In the genomic region with DNA sequence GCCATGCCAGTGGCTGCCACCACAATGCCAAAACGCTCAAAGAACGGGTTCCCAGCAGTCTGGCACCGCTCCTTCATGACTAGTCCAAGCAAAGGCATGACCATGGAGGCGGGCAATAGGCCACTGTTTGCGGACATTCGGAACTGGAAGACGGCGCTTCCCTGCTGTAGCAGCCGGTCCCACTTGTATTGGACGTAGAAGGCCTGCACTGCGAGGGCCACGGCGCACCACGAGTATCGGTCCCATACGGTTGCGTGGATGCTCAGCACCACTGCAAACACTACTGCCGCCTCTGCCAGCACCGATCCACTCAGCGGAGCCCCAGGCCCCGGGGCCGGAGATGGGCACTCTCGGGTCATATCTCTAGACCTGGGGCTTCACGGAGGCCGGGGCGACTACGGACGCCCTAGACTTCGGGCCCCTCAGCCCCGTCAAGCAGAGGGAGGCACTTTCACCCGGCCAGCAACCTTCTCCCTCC, we compare ENCODE assay signal across 1 cellular context.
TF ChIP-seq lines count a peak whose summit lies in the region.

No MANE protein-coding gene starts in this region.

TF ChIP-seq in HepG2, 621 proteins besides CTCF, POLR2A, EP300 and RAD21 (continues in another document):
- TF ChIP-seq GATAD1 (CRISPR knock-in tag; IDR thresholded peaks at IDR 0.05) = no peak
- no peak for TF ChIP-seq ADNP (CRISPR knock-in tag; IDR thresholded peaks at IDR 0.05)
- TF ChIP-seq, protein P1, sequence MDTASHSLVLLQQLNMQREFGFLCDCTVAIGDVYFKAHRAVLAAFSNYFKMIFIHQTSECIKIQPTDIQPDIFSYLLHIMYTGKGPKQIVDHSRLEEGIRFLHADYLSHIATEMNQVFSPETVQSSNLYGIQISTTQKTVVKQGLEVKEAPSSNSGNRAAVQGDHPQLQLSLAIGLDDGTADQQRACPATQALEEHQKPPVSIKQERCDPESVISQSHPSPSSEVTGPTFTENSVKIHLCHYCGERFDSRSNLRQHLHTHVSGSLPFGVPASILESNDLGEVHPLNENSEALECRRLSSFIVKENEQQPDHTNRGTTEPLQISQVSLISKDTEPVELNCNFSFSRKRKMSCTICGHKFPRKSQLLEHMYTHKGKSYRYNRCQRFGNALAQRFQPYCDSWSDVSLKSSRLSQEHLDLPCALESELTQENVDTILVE (CRISPR knock-in tag; IDR thresholded peaks at IDR 0.05) = no peak
- peak; percentile 24 for TF ChIP-seq HNRNPLL (IDR thresholded peaks at IDR 0.05; ENCODE audit: low read depth, low read length, poor library complexity, severe bottlenecking)
- TF ChIP-seq PHF20 (CRISPR knock-in tag; IDR thresholded peaks at IDR 0.05) = no peak
- TF ChIP-seq, protein P2, sequence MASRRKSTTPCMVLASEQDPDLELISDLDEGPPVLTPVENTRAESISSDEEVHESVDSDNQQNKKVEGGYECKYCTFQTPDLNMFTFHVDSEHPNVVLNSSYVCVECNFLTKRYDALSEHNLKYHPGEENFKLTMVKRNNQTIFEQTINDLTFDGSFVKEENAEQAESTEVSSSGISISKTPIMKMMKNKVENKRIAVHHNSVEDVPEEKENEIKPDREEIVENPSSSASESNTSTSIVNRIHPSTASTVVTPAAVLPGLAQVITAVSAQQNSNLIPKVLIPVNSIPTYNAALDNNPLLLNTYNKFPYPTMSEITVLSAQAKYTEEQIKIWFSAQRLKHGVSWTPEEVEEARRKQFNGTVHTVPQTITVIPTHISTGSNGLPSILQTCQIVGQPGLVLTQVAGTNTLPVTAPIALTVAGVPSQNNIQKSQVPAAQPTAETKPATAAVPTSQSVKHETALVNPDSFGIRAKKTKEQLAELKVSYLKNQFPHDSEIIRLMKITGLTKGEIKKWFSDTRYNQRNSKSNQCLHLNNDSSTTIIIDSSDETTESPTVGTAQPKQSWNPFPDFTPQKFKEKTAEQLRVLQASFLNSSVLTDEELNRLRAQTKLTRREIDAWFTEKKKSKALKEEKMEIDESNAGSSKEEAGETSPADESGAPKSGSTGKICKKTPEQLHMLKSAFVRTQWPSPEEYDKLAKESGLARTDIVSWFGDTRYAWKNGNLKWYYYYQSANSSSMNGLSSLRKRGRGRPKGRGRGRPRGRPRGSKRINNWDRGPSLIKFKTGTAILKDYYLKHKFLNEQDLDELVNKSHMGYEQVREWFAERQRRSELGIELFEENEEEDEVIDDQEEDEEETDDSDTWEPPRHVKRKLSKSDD (CRISPR knock-in tag; IDR thresholded peaks at IDR 0.05; ENCODE audit: low read depth) = peak; percentile 2; the same call in 1 of the 2 replicates
- TF ChIP-seq JARID2 (CRISPR knock-in tag; IDR thresholded peaks at IDR 0.05; ENCODE audit: insufficient replicate concordance) = peak; percentile 21
- no peak for TF ChIP-seq SP5 (CRISPR knock-in tag; IDR thresholded peaks at IDR 0.05; ENCODE audit: borderline replicate concordance, low read depth)
- TF ChIP-seq, protein P3, sequence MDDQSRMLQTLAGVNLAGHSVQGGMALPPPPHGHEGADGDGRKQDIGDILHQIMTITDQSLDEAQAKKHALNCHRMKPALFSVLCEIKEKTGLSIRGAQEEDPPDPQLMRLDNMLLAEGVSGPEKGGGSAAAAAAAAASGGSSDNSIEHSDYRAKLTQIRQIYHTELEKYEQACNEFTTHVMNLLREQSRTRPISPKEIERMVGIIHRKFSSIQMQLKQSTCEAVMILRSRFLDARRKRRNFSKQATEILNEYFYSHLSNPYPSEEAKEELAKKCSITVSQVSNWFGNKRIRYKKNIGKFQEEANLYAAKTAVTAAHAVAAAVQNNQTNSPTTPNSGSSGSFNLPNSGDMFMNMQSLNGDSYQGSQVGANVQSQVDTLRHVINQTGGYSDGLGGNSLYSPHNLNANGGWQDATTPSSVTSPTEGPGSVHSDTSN (CRISPR knock-in tag; IDR thresholded peaks at IDR 0.05; ENCODE audit: borderline replicate concordance) = no peak
- peak; percentile 48; the same call in 1 of the 2 replicates for TF ChIP-seq ZNF768 (CRISPR knock-in tag; IDR thresholded peaks at IDR 0.05)
- TF ChIP-seq SKI (IDR thresholded peaks at IDR 0.05; ENCODE audit: partially characterized antibody) = no peak
- TF ChIP-seq, protein P4, sequence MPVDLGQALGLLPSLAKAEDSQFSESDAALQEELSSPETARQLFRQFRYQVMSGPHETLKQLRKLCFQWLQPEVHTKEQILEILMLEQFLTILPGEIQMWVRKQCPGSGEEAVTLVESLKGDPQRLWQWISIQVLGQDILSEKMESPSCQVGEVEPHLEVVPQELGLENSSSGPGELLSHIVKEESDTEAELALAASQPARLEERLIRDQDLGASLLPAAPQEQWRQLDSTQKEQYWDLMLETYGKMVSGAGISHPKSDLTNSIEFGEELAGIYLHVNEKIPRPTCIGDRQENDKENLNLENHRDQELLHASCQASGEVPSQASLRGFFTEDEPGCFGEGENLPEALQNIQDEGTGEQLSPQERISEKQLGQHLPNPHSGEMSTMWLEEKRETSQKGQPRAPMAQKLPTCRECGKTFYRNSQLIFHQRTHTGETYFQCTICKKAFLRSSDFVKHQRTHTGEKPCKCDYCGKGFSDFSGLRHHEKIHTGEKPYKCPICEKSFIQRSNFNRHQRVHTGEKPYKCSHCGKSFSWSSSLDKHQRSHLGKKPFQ (CRISPR knock-in tag; IDR thresholded peaks at IDR 0.05; ENCODE audit: insufficient replicate concordance) = no peak
- TF ChIP-seq, protein P5, sequence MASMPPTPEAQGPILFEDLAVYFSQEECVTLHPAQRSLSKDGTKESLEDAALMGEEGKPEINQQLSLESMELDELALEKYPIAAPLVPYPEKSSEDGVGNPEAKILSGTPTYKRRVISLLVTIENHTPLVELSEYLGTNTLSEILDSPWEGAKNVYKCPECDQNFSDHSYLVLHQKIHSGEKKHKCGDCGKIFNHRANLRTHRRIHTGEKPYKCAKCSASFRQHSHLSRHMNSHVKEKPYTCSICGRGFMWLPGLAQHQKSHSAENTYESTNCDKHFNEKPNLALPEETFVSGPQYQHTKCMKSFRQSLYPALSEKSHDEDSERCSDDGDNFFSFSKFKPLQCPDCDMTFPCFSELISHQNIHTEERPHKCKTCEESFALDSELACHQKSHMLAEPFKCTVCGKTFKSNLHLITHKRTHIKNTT (CRISPR knock-in tag; IDR thresholded peaks at IDR 0.05) = no peak
- no peak for TF ChIP-seq RBFOX2 (IDR thresholded peaks at IDR 0.05; ENCODE audit: low read depth, low read length)
- TF ChIP-seq DMAP1 (CRISPR knock-in tag; IDR thresholded peaks at IDR 0.05) = no peak
- TF ChIP-seq, protein P6, sequence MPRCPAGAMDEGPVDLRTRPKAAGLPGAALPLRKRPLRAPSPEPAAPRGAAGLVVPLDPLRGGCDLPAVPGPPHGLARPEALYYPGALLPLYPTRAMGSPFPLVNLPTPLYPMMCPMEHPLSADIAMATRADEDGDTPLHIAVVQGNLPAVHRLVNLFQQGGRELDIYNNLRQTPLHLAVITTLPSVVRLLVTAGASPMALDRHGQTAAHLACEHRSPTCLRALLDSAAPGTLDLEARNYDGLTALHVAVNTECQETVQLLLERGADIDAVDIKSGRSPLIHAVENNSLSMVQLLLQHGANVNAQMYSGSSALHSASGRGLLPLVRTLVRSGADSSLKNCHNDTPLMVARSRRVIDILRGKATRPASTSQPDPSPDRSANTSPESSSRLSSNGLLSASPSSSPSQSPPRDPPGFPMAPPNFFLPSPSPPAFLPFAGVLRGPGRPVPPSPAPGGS (CRISPR knock-in tag; IDR thresholded peaks at IDR 0.05) = no peak
- peak; percentile 0; the same call in 1 of the 2 replicates for TF ChIP-seq BORCS8-MEF2B (CRISPR knock-in tag; IDR thresholded peaks at IDR 0.05)
- TF ChIP-seq ZNF782 (CRISPR knock-in tag; IDR thresholded peaks at IDR 0.05; ENCODE audit: borderline replicate concordance) = 0 out of 2 replicates have a peak, but pooled peaks have one; percentile 1
- TF ChIP-seq, protein P7, sequence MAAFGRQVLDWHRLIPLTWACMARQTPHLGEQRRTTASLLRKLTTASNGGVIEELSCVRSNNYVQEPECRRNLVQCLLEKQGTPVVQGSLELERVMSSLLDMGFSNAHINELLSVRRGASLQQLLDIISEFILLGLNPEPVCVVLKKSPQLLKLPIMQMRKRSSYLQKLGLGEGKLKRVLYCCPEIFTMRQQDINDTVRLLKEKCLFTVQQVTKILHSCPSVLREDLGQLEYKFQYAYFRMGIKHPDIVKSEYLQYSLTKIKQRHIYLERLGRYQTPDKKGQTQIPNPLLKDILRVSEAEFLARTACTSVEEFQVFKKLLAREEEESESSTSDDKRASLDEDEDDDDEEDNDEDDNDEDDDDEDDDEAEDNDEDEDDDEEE (CRISPR knock-in tag; IDR thresholded peaks at IDR 0.05) = no peak
- TF ChIP-seq ZNF746 (CRISPR knock-in tag; IDR thresholded peaks at IDR 0.05) = no peak
- TF ChIP-seq ZNF143 (CRISPR knock-in tag; IDR thresholded peaks at IDR 0.05) = no peak
- no peak for TF ChIP-seq SPEN (CRISPR knock-in tag; IDR thresholded peaks at IDR 0.05; ENCODE audit: low read depth)
- TF ChIP-seq ZNF20 (CRISPR knock-in tag; IDR thresholded peaks at IDR 0.05) = 0 out of 2 replicates have a peak, but pooled peaks have one; percentile 49
- no peak for TF ChIP-seq SP140L (CRISPR knock-in tag; IDR thresholded peaks at IDR 0.05; ENCODE audit: borderline replicate concordance)
- TF ChIP-seq HIVEP1 (CRISPR knock-in tag; IDR thresholded peaks at IDR 0.05) = 0 out of 2 replicates have a peak, but pooled peaks have one; percentile 30
- no peak for TF ChIP-seq ZMAT3 (CRISPR knock-in tag; conservative IDR thresholded peaks at IDR 0.05)
- no peak for TF ChIP-seq HOXA3 (CRISPR knock-in tag; IDR thresholded peaks at IDR 0.05)
- TF ChIP-seq, protein P8, sequence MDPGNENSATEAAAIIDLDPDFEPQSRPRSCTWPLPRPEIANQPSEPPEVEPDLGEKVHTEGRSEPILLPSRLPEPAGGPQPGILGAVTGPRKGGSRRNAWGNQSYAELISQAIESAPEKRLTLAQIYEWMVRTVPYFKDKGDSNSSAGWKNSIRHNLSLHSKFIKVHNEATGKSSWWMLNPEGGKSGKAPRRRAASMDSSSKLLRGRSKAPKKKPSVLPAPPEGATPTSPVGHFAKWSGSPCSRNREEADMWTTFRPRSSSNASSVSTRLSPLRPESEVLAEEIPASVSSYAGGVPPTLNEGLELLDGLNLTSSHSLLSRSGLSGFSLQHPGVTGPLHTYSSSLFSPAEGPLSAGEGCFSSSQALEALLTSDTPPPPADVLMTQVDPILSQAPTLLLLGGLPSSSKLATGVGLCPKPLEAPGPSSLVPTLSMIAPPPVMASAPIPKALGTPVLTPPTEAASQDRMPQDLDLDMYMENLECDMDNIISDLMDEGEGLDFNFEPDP (CRISPR knock-in tag; conservative IDR thresholded peaks at IDR 0.05) = no peak
- no peak for TF ChIP-seq ZNF136 (CRISPR knock-in tag; IDR thresholded peaks at IDR 0.05; ENCODE audit: low read depth)
- TF ChIP-seq ZNF354B (CRISPR knock-in tag; IDR thresholded peaks at IDR 0.05) = no peak
- TF ChIP-seq ZNF253 (CRISPR knock-in tag; IDR thresholded peaks at IDR 0.05; ENCODE audit: borderline replicate concordance) = no peak
- no peak for TF ChIP-seq CCAR2 (optimal IDR thresholded peaks at IDR 0.05; ENCODE audit: low read depth, low read length)
- no peak for TF ChIP-seq ZKSCAN1 (IDR thresholded peaks at IDR 0.05; ENCODE audit: low read length)
- TF ChIP-seq PITX1 (CRISPR knock-in tag; IDR thresholded peaks at IDR 0.05) = no peak
- TF ChIP-seq, protein P9, sequence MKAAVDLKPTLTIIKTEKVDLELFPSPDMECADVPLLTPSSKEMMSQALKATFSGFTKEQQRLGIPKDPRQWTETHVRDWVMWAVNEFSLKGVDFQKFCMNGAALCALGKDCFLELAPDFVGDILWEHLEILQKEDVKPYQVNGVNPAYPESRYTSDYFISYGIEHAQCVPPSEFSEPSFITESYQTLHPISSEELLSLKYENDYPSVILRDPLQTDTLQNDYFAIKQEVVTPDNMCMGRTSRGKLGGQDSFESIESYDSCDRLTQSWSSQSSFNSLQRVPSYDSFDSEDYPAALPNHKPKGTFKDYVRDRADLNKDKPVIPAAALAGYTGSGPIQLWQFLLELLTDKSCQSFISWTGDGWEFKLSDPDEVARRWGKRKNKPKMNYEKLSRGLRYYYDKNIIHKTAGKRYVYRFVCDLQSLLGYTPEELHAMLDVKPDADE (CRISPR knock-in tag; IDR thresholded peaks at IDR 0.05) = no peak
- TF ChIP-seq, protein P10, sequence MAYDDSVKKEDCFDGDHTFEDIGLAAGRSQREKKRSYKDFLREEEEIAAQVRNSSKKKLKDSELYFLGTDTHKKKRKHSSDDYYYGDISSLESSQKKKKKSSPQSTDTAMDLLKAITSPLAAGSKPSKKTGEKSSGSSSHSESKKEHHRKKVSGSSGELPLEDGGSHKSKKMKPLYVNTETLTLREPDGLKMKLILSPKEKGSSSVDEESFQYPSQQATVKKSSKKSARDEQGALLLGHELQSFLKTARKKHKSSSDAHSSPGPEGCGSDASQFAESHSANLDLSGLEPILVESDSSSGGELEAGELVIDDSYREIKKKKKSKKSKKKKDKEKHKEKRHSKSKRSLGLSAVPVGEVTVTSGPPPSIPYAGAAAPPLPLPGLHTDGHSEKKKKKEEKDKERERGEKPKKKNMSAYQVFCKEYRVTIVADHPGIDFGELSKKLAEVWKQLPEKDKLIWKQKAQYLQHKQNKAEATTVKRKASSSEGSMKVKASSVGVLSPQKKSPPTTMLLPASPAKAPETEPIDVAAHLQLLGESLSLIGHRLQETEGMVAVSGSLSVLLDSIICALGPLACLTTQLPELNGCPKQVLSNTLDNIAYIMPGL (CRISPR knock-in tag; IDR thresholded peaks at IDR 0.05; ENCODE audit: borderline replicate concordance in 1 of 2, low read depth in 1 of 2) = no peak
- TF ChIP-seq, protein P11, sequence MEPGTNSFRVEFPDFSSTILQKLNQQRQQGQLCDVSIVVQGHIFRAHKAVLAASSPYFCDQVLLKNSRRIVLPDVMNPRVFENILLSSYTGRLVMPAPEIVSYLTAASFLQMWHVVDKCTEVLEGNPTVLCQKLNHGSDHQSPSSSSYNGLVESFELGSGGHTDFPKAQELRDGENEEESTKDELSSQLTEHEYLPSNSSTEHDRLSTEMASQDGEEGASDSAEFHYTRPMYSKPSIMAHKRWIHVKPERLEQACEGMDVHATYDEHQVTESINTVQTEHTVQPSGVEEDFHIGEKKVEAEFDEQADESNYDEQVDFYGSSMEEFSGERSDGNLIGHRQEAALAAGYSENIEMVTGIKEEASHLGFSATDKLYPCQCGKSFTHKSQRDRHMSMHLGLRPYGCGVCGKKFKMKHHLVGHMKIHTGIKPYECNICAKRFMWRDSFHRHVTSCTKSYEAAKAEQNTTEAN (CRISPR knock-in tag; conservative IDR thresholded peaks at IDR 0.05) = no peak
- TF ChIP-seq SMARCC2 (IDR thresholded peaks at IDR 0.05) = no peak
- TF ChIP-seq, protein P12, sequence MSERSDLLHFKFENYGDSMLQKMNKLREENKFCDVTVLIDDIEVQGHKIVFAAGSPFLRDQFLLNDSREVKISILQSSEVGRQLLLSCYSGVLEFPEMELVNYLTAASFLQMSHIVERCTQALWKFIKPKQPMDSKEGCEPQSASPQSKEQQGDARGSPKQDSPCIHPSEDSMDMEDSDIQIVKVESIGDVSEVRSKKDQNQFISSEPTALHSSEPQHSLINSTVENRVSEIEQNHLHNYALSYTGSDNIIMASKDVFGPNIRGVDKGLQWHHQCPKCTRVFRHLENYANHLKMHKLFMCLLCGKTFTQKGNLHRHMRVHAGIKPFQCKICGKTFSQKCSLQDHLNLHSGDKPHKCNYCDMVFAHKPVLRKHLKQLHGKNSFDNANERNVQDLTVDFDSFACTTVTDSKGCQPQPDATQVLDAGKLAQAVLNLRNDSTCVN (CRISPR knock-in tag; IDR thresholded peaks at IDR 0.05; ENCODE audit: borderline replicate concordance) = no peak
